27 cellular contexts compared by ENCODE assay signal in genomic region chr4:15958562-15958961, GRCh38. TPM values are rescaled to one million over a fixed set of nuclear protein-coding genes. Genes with fewer than 3 reads are reported as not detected.
"Had no signal": no experiment of that assay in that cellular context is flagged by ENCODE, and none has a peak within 500 bp of the region (broad histone marks: within the 10 kb centered on the region; RNA-seq: fewer than 3 reads in every experiment).

No MANE protein-coding gene starts in this region.

- DNase-seq: activated CD4-positive, CD25-positive, alpha-beta regulatory T cell treated with anti-CD3 and anti-CD28 coated beads, Interleukin-2, amount 50 U/mL, for 72 hours; activated effector memory CD4-positive, alpha-beta T cell treated with Interleukin-2 at 50 U/mL for 16 hours; activated naive CD4-positive, alpha-beta T cell treated with Interleukin-2 at 50 U/mL for 16 hours; activated naive CD8-positive, alpha-beta T cell treated with anti-CD3 and anti-CD28 coated beads, Interleukin-2, amount 10 ng/mL, durations not matched to agents 7 days and 5 days; amniotic stem cell; brain microvascular endothelial cell; dorsolateral prefrontal cortex; effector memory CD4-positive, alpha-beta T cell; erythroblast; gastrocnemius medialis; left cardiac atrium; mammary epithelial cell; ovary; right lobe of liver; substantia nigra; T-helper 2 cell had no signal

- H3K9me3 Mint-ChIP-seq: activated naive CD8-positive, alpha-beta T cell treated with anti-CD3 and anti-CD28 coated beads, Interleukin-2, amount 10 ng/mL, durations not matched to agents 7 days and 5 days; activated T-cell treated with anti-CD3 and anti-CD28 coated beads, Interleukin-2, amount 50 U/mL, for 72 hours; stimulated activated naive CD8-positive, alpha-beta T cell treated with anti-CD3 and anti-CD28 coated beads, Interleukin-15, Interleukin-2, amounts not matched to agents 100 ng/mL and 50 ng/mL, for 24 hours had no signal

- H3K36me3 Mint-ChIP-seq: activated naive CD8-positive, alpha-beta T cell treated with anti-CD3 and anti-CD28 coated beads, Interleukin-2, amount 10 ng/mL, durations not matched to agents 7 days and 5 days; type B pancreatic cell had no signal

- ATAC-seq: gastrocnemius medialis, left cardiac atrium, right lobe of liver had no signal

- H3K4me3 Mint-ChIP-seq: activated naive CD8-positive, alpha-beta T cell treated with anti-CD3 and anti-CD28 coated beads, Interleukin-2, amount 10 ng/mL, durations not matched to agents 7 days and 5 days; activated T-cell treated with anti-CD3 and anti-CD28 coated beads, Interleukin-2, amount 50 U/mL, for 72 hours; stimulated activated naive CD8-positive, alpha-beta T cell treated with anti-CD3 and anti-CD28 coated beads, Interleukin-15, Interleukin-2, amounts not matched to agents 100 ng/mL and 50 ng/mL, for 24 hours; type B pancreatic cell had no signal

- H3K27ac Mint-ChIP-seq: activated naive CD8-positive, alpha-beta T cell treated with anti-CD3 and anti-CD28 coated beads, Interleukin-2, amount 10 ng/mL, durations not matched to agents 7 days and 5 days; activated T-cell treated with anti-CD3 and anti-CD28 coated beads, Interleukin-2, amount 50 U/mL, for 72 hours; progenitor cell of endocrine pancreas; stimulated activated naive CD8-positive, alpha-beta T cell treated with anti-CD3 and anti-CD28 coated beads, Interleukin-15, Interleukin-2, amounts not matched to agents 100 ng/mL and 50 ng/mL, for 24 hours; type B pancreatic cell had no signal

- H3K27me3 Mint-ChIP-seq: activated naive CD8-positive, alpha-beta T cell treated with anti-CD3 and anti-CD28 coated beads, Interleukin-2, amount 10 ng/mL, durations not matched to agents 7 days and 5 days; progenitor cell of endocrine pancreas; stimulated activated naive CD8-positive, alpha-beta T cell treated with anti-CD3 and anti-CD28 coated beads, Interleukin-15, Interleukin-2, amounts not matched to agents 100 ng/mL and 50 ng/mL, for 24 hours; type B pancreatic cell had no signal

RNA-seq across cellular contexts. Expression of gene FGFBP2, which starts 4.4 kb away (rescaled TPM):
- total RNA-seq: astrocyte, cerebellum, mammary epithelial cell, progenitor cell of endocrine pancreas, renal cortical epithelial cell, skeletal muscle tissue had no signal

RNA-seq across cellular contexts. Expression of gene FGFBP1, which starts 20.0 kb away (rescaled TPM):
- total RNA-seq: activated naive CD8-positive, alpha-beta T cell treated with anti-CD3 and anti-CD28 coated beads, Interleukin-2, amount 10 ng/mL, durations not matched to agents 7 days and 5 days; activated T-cell treated with anti-CD3 and anti-CD28 coated beads, Interleukin-2, amount 50 U/mL, for 72 hours; astrocyte; cardiac septum; cerebellum; dorsolateral prefrontal cortex; gastrocnemius medialis; left cardiac atrium; liver; mucosa of gallbladder; progenitor cell of endocrine pancreas; right lobe of liver; skeletal muscle tissue had no signal
